ENCODE assay signal across 1 cellular context in the genomic region with DNA sequence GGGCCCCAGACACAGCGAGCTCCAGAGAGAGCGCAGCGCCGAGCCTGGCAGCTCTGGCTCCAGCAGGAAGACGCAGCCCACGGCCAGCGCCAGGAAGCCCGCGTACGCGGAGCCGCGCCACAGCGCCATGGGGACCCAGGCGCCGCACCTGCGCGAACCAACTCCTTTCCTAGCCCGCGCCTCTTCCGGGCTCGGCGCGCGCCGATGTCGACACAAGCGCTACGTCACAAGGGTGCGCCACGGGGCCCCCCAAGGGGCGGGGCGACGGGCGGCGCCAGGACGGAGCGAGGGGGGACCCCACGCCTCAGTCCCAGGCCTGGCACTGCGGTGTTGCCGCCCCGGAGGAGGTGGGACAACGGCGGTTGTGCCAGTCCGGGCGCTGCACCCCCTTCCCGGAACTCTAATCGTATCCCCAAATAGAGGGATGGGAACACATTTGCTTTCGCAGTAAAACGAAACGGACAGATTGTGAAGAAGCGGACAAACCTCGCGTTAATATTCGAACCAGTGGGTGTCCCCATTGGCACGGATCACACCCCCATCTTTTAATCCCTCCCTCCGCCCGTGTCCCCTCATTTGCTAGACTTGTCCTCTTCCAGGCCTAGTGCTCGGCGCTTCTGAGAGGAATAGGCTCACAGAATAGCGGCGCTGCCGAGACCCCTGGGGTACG.
TF ChIP-seq lines count a peak whose summit lies in the region.

A gene (minus strand): TSS at position 196 of the 670 bp plus-strand sequence. CDS start 67 bp downstream, at position 129.

TF ChIP-seq in HepG2, 621 proteins besides CTCF, POLR2A, EP300 and RAD21 (continued from another document and continues in another):
- TF ChIP-seq, protein P1, sequence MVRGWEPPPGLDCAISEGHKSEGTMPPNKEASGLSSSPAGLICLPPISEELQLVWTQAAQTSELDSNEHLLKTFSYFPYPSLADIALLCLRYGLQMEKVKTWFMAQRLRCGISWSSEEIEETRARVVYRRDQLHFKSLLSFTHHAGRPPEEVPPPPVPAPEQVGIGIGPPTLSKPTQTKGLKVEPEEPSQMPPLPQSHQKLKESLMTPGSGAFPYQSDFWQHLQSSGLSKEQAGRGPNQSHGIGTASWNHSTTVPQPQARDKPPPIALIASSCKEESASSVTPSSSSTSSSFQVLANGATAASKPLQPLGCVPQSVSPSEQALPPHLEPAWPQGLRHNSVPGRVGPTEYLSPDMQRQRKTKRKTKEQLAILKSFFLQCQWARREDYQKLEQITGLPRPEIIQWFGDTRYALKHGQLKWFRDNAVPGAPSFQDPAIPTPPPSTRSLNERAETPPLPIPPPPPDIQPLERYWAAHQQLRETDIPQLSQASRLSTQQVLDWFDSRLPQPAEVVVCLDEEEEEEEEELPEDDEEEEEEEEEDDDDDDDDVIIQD (CRISPR knock-in tag; IDR thresholded peaks at IDR 0.05; ENCODE audit: low read depth), result 0 out of 2 replicates have a peak, but pooled peaks have one; percentile 25
- TF ChIP-seq, protein P2, sequence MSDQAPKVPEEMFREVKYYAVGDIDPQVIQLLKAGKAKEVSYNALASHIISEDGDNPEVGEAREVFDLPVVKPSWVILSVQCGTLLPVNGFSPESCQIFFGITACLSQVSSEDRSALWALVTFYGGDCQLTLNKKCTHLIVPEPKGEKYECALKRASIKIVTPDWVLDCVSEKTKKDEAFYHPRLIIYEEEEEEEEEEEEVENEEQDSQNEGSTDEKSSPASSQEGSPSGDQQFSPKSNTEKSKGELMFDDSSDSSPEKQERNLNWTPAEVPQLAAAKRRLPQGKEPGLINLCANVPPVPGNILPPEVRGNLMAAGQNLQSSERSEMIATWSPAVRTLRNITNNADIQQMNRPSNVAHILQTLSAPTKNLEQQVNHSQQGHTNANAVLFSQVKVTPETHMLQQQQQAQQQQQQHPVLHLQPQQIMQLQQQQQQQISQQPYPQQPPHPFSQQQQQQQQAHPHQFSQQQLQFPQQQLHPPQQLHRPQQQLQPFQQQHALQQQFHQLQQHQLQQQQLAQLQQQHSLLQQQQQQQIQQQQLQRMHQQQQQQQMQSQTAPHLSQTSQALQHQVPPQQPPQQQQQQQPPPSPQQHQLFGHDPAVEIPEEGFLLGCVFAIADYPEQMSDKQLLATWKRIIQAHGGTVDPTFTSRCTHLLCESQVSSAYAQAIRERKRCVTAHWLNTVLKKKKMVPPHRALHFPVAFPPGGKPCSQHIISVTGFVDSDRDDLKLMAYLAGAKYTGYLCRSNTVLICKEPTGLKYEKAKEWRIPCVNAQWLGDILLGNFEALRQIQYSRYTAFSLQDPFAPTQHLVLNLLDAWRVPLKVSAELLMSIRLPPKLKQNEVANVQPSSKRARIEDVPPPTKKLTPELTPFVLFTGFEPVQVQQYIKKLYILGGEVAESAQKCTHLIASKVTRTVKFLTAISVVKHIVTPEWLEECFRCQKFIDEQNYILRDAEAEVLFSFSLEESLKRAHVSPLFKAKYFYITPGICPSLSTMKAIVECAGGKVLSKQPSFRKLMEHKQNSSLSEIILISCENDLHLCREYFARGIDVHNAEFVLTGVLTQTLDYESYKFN (CRISPR knock-in tag; conservative IDR thresholded peaks at IDR 0.05), result peak; percentile 53; the same call in 1 of the 2 replicates
- no peak for TF ChIP-seq ZNF282 (IDR thresholded peaks at IDR 0.05; ENCODE audit: partially characterized antibody)
- no peak for TF ChIP-seq NFE2 (CRISPR knock-in tag; IDR thresholded peaks at IDR 0.05)
- TF ChIP-seq ZNF747 (CRISPR knock-in tag; IDR thresholded peaks at IDR 0.05; ENCODE audit: borderline replicate concordance), result peak; percentile 77; the same call in 1 of the 2 replicates
- TF ChIP-seq KDM6A (CRISPR knock-in tag; IDR thresholded peaks at IDR 0.05; ENCODE audit: low read depth), result 0 out of 2 replicates have a peak, but pooled peaks have one; percentile 26
- 0 out of 2 replicates have a peak, but pooled peaks have one; percentile 64 for TF ChIP-seq ZSCAN20 (CRISPR knock-in tag; IDR thresholded peaks at IDR 0.05; ENCODE audit: borderline replicate concordance)
- TF ChIP-seq TEAD2 (CRISPR knock-in tag; IDR thresholded peaks at IDR 0.05), result no peak
- TF ChIP-seq, protein P3, sequence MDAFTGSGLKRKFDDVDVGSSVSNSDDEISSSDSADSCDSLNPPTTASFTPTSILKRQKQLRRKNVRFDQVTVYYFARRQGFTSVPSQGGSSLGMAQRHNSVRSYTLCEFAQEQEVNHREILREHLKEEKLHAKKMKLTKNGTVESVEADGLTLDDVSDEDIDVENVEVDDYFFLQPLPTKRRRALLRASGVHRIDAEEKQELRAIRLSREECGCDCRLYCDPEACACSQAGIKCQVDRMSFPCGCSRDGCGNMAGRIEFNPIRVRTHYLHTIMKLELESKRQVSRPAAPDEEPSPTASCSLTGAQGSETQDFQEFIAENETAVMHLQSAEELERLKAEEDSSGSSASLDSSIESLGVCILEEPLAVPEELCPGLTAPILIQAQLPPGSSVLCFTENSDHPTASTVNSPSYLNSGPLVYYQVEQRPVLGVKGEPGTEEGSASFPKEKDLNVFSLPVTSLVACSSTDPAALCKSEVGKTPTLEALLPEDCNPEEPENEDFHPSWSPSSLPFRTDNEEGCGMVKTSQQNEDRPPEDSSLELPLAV (CRISPR knock-in tag; conservative IDR thresholded peaks at IDR 0.05; ENCODE audit: low read depth), result no peak
- TF ChIP-seq, protein P4, sequence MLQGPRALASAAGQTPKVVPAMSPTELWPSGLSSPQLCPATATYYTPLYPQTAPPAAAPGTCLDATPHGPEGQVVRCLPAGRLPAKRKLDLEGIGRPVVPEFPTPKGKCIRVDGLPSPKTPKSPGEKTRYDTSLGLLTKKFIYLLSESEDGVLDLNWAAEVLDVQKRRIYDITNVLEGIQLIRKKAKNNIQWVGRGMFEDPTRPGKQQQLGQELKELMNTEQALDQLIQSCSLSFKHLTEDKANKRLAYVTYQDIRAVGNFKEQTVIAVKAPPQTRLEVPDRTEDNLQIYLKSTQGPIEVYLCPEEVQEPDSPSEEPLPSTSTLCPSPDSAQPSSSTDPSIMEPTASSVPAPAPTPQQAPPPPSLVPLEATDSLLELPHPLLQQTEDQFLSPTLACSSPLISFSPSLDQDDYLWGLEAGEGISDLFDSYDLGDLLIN (CRISPR knock-in tag; IDR thresholded peaks at IDR 0.05; ENCODE audit: borderline replicate concordance), result 0 out of 2 replicates have a peak, but pooled peaks have one; percentile 27
- no peak for TF ChIP-seq ZNF432 (CRISPR knock-in tag; IDR thresholded peaks at IDR 0.05; ENCODE audit: borderline replicate concordance)
- 0 out of 2 replicates have a peak, but pooled peaks have one; percentile 49 for TF ChIP-seq ZNF451 (CRISPR knock-in tag; IDR thresholded peaks at IDR 0.05)
- TF ChIP-seq RXRA (CRISPR knock-in tag; IDR thresholded peaks at IDR 0.05), result peak; percentile 91
- TF ChIP-seq, protein P5, sequence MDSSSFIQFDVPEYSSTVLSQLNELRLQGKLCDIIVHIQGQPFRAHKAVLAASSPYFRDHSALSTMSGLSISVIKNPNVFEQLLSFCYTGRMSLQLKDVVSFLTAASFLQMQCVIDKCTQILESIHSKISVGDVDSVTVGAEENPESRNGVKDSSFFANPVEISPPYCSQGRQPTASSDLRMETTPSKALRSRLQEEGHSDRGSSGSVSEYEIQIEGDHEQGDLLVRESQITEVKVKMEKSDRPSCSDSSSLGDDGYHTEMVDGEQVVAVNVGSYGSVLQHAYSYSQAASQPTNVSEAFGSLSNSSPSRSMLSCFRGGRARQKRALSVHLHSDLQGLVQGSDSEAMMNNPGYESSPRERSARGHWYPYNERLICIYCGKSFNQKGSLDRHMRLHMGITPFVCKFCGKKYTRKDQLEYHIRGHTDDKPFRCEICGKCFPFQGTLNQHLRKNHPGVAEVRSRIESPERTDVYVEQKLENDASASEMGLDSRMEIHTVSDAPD (CRISPR knock-in tag; IDR thresholded peaks at IDR 0.05), result no peak
- peak; percentile 48 for TF ChIP-seq ZNF547 (CRISPR knock-in tag; IDR thresholded peaks at IDR 0.05)
- peak; percentile 62 for TF ChIP-seq FOSL2 (CRISPR knock-in tag; IDR thresholded peaks at IDR 0.05)
- TF ChIP-seq RCOR2 (CRISPR knock-in tag; IDR thresholded peaks at IDR 0.05), result no peak
- TF ChIP-seq NR2F2 (IDR thresholded peaks at IDR 0.05; ENCODE audit: borderline replicate concordance, low read depth), result peak; percentile 20; the same call in 1 of the 2 replicates
- TF ChIP-seq ZNF790 (CRISPR knock-in tag; IDR thresholded peaks at IDR 0.05; ENCODE audit: borderline replicate concordance), result peak; percentile 50; the same call in 1 of the 2 replicates
- no peak for TF ChIP-seq PCBP2 (optimal IDR thresholded peaks at IDR 0.05; ENCODE audit: low read depth, low read length, poor library complexity, severe bottlenecking)
- TF ChIP-seq, protein P6, sequence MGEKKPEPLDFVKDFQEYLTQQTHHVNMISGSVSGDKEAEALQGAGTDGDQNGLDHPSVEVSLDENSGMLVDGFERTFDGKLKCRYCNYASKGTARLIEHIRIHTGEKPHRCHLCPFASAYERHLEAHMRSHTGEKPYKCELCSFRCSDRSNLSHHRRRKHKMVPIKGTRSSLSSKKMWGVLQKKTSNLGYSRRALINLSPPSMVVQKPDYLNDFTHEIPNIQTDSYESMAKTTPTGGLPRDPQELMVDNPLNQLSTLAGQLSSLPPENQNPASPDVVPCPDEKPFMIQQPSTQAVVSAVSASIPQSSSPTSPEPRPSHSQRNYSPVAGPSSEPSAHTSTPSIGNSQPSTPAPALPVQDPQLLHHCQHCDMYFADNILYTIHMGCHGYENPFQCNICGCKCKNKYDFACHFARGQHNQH (CRISPR knock-in tag; IDR thresholded peaks at IDR 0.05), result peak; percentile 65; the same call in 1 of the 2 replicates
- TF ChIP-seq, protein P7, sequence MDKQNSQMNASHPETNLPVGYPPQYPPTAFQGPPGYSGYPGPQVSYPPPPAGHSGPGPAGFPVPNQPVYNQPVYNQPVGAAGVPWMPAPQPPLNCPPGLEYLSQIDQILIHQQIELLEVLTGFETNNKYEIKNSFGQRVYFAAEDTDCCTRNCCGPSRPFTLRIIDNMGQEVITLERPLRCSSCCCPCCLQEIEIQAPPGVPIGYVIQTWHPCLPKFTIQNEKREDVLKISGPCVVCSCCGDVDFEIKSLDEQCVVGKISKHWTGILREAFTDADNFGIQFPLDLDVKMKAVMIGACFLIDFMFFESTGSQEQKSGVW (CRISPR knock-in tag; IDR thresholded peaks at IDR 0.05; ENCODE audit: borderline replicate concordance), result no peak
- no peak for TF ChIP-seq ZSCAN12 (CRISPR knock-in tag; IDR thresholded peaks at IDR 0.05)
- peak; percentile 86; the same call in 1 of the 2 replicates for TF ChIP-seq ZNF605 (CRISPR knock-in tag; IDR thresholded peaks at IDR 0.05)
- 0 out of 2 replicates have a peak, but pooled peaks have one; percentile 8 for TF ChIP-seq RNF2 (conservative IDR thresholded peaks at IDR 0.05; ENCODE audit: low read depth)
- peak; percentile 79 for TF ChIP-seq MEIS1 (CRISPR knock-in tag; IDR thresholded peaks at IDR 0.05; ENCODE audit: borderline replicate concordance)
- no peak for TF ChIP-seq HNF4A (CRISPR knock-in tag; IDR thresholded peaks at IDR 0.05)
- peak; percentile 69 for TF ChIP-seq ZBTB20 (CRISPR knock-in tag; IDR thresholded peaks at IDR 0.05; ENCODE audit: borderline replicate concordance, low read depth)
- no peak for TF ChIP-seq ZFP36 (IDR thresholded peaks at IDR 0.05; ENCODE audit: borderline replicate concordance, low read depth, low read length, partially characterized antibody)
- TF ChIP-seq, protein P8, sequence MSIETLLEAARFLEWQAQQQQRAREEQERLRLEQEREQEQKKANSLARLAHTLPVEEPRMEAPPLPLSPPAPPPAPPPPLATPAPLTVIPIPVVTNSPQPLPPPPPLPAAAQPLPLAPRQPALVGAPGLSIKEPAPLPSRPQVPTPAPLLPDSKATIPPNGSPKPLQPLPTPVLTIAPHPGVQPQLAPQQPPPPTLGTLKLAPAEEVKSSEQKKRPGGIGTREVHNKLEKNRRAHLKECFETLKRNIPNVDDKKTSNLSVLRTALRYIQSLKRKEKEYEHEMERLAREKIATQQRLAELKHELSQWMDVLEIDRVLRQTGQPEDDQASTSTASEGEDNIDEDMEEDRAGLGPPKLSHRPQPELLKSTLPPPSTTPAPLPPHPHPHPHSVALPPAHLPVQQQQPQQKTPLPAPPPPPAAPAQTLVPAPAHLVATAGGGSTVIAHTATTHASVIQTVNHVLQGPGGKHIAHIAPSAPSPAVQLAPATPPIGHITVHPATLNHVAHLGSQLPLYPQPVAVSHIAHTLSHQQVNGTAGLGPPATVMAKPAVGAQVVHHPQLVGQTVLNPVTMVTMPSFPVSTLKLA (IDR thresholded peaks at IDR 0.05), result no peak
- TF ChIP-seq ZFP36L1 (CRISPR knock-in tag; IDR thresholded peaks at IDR 0.05), result no peak
- peak; percentile 47 for TF ChIP-seq NFYC (CRISPR knock-in tag; IDR thresholded peaks at IDR 0.05)
- no peak for TF ChIP-seq SMYD3 (CRISPR knock-in tag; IDR thresholded peaks at IDR 0.05)
- TF ChIP-seq, protein P9, sequence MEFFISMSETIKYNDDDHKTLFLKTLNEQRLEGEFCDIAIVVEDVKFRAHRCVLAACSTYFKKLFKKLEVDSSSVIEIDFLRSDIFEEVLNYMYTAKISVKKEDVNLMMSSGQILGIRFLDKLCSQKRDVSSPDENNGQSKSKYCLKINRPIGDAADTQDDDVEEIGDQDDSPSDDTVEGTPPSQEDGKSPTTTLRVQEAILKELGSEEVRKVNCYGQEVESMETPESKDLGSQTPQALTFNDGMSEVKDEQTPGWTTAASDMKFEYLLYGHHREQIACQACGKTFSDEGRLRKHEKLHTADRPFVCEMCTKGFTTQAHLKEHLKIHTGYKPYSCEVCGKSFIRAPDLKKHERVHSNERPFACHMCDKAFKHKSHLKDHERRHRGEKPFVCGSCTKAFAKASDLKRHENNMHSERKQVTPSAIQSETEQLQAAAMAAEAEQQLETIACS (CRISPR knock-in tag; IDR thresholded peaks at IDR 0.05), result peak; percentile 67
- peak; percentile 81; the same call in 1 of the 2 replicates for TF ChIP-seq ELF4 (CRISPR knock-in tag; IDR thresholded peaks at IDR 0.05; ENCODE audit: borderline replicate concordance)
- TF ChIP-seq ZBTB7B (CRISPR knock-in tag; IDR thresholded peaks at IDR 0.05), result peak; percentile 96
- no peak for TF ChIP-seq HOXA7 (CRISPR knock-in tag; IDR thresholded peaks at IDR 0.05)
- TF ChIP-seq ARNTL (CRISPR knock-in tag; IDR thresholded peaks at IDR 0.05), result peak; percentile 43; the same call in 1 of the 2 replicates
- 0 out of 2 replicates have a peak, but pooled peaks have one; percentile 70 for TF ChIP-seq RFXANK (CRISPR knock-in tag; IDR thresholded peaks at IDR 0.05)
- 0 out of 2 replicates have a peak, but pooled peaks have one; percentile 49 for TF ChIP-seq ZNF33B (CRISPR knock-in tag; IDR thresholded peaks at IDR 0.05)
- TF ChIP-seq STAG1 (CRISPR knock-in tag; IDR thresholded peaks at IDR 0.05), result peak; percentile 3; the same call in 1 of the 2 replicates
- TF ChIP-seq ZKSCAN8 (CRISPR knock-in tag; IDR thresholded peaks at IDR 0.05; ENCODE audit: borderline replicate concordance), result peak; percentile 67; the same call in 1 of the 2 replicates
- no peak for TF ChIP-seq JUNB (CRISPR knock-in tag; IDR thresholded peaks at IDR 0.05; ENCODE audit: borderline replicate concordance)
- no peak for TF ChIP-seq TCF7L2 (IDR thresholded peaks at IDR 0.05; ENCODE audit: low read depth, low read length)
- peak; percentile 87 for TF ChIP-seq ZNF501 (CRISPR knock-in tag; IDR thresholded peaks at IDR 0.05)
- no peak for TF ChIP-seq RBAK (CRISPR knock-in tag; IDR thresholded peaks at IDR 0.05)
- TF ChIP-seq, protein P10, sequence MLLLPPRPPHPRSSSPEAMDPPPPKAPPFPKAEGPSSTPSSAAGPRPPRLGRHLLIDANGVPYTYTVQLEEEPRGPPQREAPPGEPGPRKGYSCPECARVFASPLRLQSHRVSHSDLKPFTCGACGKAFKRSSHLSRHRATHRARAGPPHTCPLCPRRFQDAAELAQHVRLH (CRISPR knock-in tag; IDR thresholded peaks at IDR 0.05; ENCODE audit: borderline replicate concordance, low read depth), result peak; percentile 93; the same call in 1 of the 2 replicates
